In genomic region chr1:41730806-41731205, GRCh38 we compare ENCODE assay signal across 24 cellular contexts.
"Had no signal": no experiment of that assay in that cellular context is flagged by ENCODE, and none has a peak within 500 bp of the region (broad histone marks: within the 10 kb centered on the region; RNA-seq: fewer than 3 reads in every experiment).

No MANE protein-coding gene starts in this region.

- H3K4me3 Mint-ChIP-seq: activated CD4-positive, alpha-beta T cell treated with anti-CD3 and anti-CD28 coated beads, Interleukin-2, amount 10 ng/mL, durations not matched to agents 24 days and 14 days; activated CD8-positive, alpha-beta memory T cell treated with anti-CD3 and anti-CD28 coated beads, Interleukin-2, amount 10 ng/mL, durations not matched to agents 7 days and 5 days; activated naive CD8-positive, alpha-beta T cell; activated T-cell treated with anti-CD3 and anti-CD28 coated beads, Interleukin-2, amount 50 U/mL, for 24 hours; activated T-helper 1 cell treated with anti-CD3 and anti-CD28 coated beads, Interleukin-12 subunit alpha, Interleukin-12 subunit beta, Interleukin-2, Interleukin-4 antibody, amounts not matched to agents 30 ng/mL and 10 ng/mL and 1 ng/mL, durations not matched to agents 14 hours and 24 hours and 36 hours; brain; T-helper 1 cell treated with Interleukin-12 subunit alpha and Interleukin-12 subunit beta and Interleukin-4 antibody, amounts not matched to agents 30 μg/mL and 1 μg/mL, for 36 hours; WTC11 had no signal

- H3K9me3 Mint-ChIP-seq: activated T-cell treated with anti-CD3 and anti-CD28 coated beads, Interleukin-2, amount 50 U/mL, for 24 hours; activated T-helper 1 cell treated with anti-CD3 and anti-CD28 coated beads, Interleukin-12 subunit alpha, Interleukin-12 subunit beta, Interleukin-2, Interleukin-4 antibody, amounts not matched to agents 30 ng/mL and 10 ng/mL and 1 ng/mL, durations not matched to agents 14 hours and 24 hours and 36 hours; brain had no signal

- H3K36me3 ChIP-seq: cardiac muscle cell, SJSA1 had no signal

- DNase-seq: activated CD4-positive, alpha-beta T cell treated with anti-CD3 and anti-CD28 coated beads, Interleukin-2, amount 10 ng/mL, durations not matched to agents 24 days and 14 days; activated CD4-positive, alpha-beta T cell treated with anti-CD3 and anti-CD28 coated beads, Interleukin-2, amount 50 U/mL, for 48 hours; activated CD4-positive, CD25-positive, alpha-beta regulatory T cell treated with anti-CD3 and anti-CD28 coated beads, Interleukin-2, amount 50 U/mL, for 72 hours; activated CD8-positive, alpha-beta memory T cell treated with anti-CD3 and anti-CD28 coated beads, Interleukin-2, amount 10 ng/mL, durations not matched to agents 7 days and 5 days; activated effector memory CD4-positive, alpha-beta T cell treated with Interleukin-2 at 50 U/mL for 16 hours; activated naive CD4-positive, alpha-beta T cell; activated T-cell treated with anti-CD3 and anti-CD28 coated beads, Interleukin-2, amount 50 U/mL, for 24 hours; amygdala; Karpas-422; MM.1S; NCI-H1105; NCI-H1436; NCI-H1694 treated with DMSO at 0.1 percent for 48 hours; NCI-H2029 treated with DMSO at 0.1 percent for 48 hours; NCI-H524; PC-3; SHP77 had no signal

- H3K27ac ChIP-seq: cardiac muscle cell, SJSA1 had no signal

- H3K27ac Mint-ChIP-seq: activated CD4-positive, alpha-beta T cell treated with anti-CD3 and anti-CD28 coated beads, Interleukin-2, amount 10 ng/mL, durations not matched to agents 24 days and 14 days; activated CD8-positive, alpha-beta memory T cell treated with anti-CD3 and anti-CD28 coated beads, Interleukin-2, amount 10 ng/mL, durations not matched to agents 7 days and 5 days; activated naive CD8-positive, alpha-beta T cell; activated T-cell treated with anti-CD3 and anti-CD28 coated beads, Interleukin-2, amount 50 U/mL, for 24 hours; T-helper 1 cell treated with Interleukin-12 subunit alpha and Interleukin-12 subunit beta and Interleukin-4 antibody, amounts not matched to agents 30 μg/mL and 1 μg/mL, for 36 hours; WTC11 had no signal

- ATAC-seq: activated CD8-positive, alpha-beta memory T cell treated with anti-CD3 and anti-CD28 coated beads, Interleukin-2, amount 10 ng/mL, durations not matched to agents 7 days and 5 days; PC-3; WTC11 had no signal

- H3K36me3 Mint-ChIP-seq: activated CD8-positive, alpha-beta memory T cell treated with anti-CD3 and anti-CD28 coated beads, Interleukin-2, amount 10 ng/mL, durations not matched to agents 7 days and 5 days; activated naive CD8-positive, alpha-beta T cell; brain; WTC11 had no signal

- H3K4me3 ChIP-seq: cardiac muscle cell, SJSA1 had no signal

- H3K27me3 Mint-ChIP-seq: activated CD4-positive, alpha-beta T cell treated with anti-CD3 and anti-CD28 coated beads, Interleukin-2, amount 10 ng/mL, durations not matched to agents 24 days and 14 days; activated CD8-positive, alpha-beta memory T cell treated with anti-CD3 and anti-CD28 coated beads, Interleukin-2, amount 10 ng/mL, durations not matched to agents 7 days and 5 days; activated naive CD8-positive, alpha-beta T cell; activated T-cell treated with anti-CD3 and anti-CD28 coated beads, Interleukin-2, amount 50 U/mL, for 24 hours; brain had no signal

- H3K27me3 ChIP-seq: cardiac muscle cell, SJSA1 had no signal

- H3K9me3 ChIP-seq: SJSA1 had no signal
